1 cellular context compared by ENCODE assay signal in genomic region chr10:21534611-21535493, GRCh38.
TF ChIP-seq lines count a peak whose summit lies in the region.

No MANE protein-coding gene starts in this region.

TF ChIP-seq in GM23338, 12 proteins besides CTCF, POLR2A, EP300 and RAD21 (continued from another document):
- TF ChIP-seq ZNF462 (CRISPR knock-in tag; IDR thresholded peaks at IDR 0.05) (no peak), JUNB (IDR thresholded peaks at IDR 0.05; ENCODE audit: unreplicated experiment) (no peak), NANOG (IDR thresholded peaks at IDR 0.05; ENCODE audit: borderline replicate concordance) (no peak)
TF ChIP-seq in GM23338: peak in this region for 0.
